16 cellular contexts compared by ENCODE assay signal in the genomic region with DNA sequence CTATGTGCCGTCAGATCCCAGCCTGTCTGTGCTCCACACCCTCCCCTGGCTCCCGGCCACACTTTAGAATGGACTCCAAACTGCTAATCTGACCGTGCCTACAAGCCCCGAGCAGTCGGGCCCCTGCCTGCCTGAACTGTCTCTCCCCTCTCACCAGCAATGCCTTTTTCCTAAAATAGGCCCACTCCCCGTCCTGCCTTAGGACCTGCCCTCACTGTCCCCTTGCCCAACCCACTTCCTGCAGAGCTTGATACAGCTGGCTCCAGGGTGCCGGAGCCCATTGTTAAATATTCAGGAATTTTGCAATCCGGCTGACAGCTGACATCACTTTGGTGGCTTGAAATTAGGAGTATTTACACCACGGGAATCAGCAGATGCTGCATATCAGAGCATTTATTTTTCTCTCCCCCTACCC. TPM values are rescaled to one million over a fixed set of nuclear protein-coding genes. Genes with fewer than 3 reads are reported as not detected.
DNase-seq lines count a peak whose midpoint lies in the region; ATAC-seq and TF ChIP-seq lines count a peak whose summit lies in the region.
"Had no signal": no experiment of that assay in that cellular context is flagged by ENCODE, and none has a peak within 500 bp of the region (broad histone marks: within the 10 kb centered on the region; RNA-seq: fewer than 3 reads in every experiment).

No MANE protein-coding gene starts in this region.

- no peak overlapping the region for H4K8ac ChIP-seq in neuronal stem cell (ENCODE audit: low read depth, low read length)

- no peak overlapping the region for H4K91ac ChIP-seq in neuronal stem cell (ENCODE audit: low read depth, low read length, poor library complexity)

- no peak overlapping the region for H2BK120ac ChIP-seq in neuronal stem cell (ENCODE audit: low read depth, low read length)

- H2AK5ac ChIP-seq in neuronal stem cell (ENCODE audit: low read depth, low read length): peak overlapping the region; percentile 4

- intact Hi-C loops in heart right ventricle (cut with DNase I): loop anchor here in 2 of 10 donors (10.0 kb wide), 1 partner anchor 115 kb away; no protein-coding TSS in a partner anchor

- peak overlapping the region in 9 of 10 donors; percentile 20 to 80 (median 58) for H3K27ac ChIP-seq in heart right ventricle
- peak overlapping the region; percentile 7 for H3K27ac ChIP-seq in neuronal stem cell (replicated peaks; ENCODE audit: low read length)
- H3K27ac ChIP-seq: right lobe of liver, WERI-Rb-1 had no signal

- 44 to 50% methylated on average over 9 of the region's 9 CpGs for WGBS in heart right ventricle, 2 donors
- WGBS in neuronal stem cell (ENCODE audit: extremely low coverage in 2 of 2, insufficient read length in 2 of 2, insufficient replicate concordance in 1 of 2), 2 donors: no CpG with 5 or more reads among the region's 9 CpGs

- H3K4me1 ChIP-seq in heart right ventricle (peaks cover 17 to 91% (median 36%) of the 10 kb centered on the region in 9 donors), neuronal stem cell (ENCODE audit: control insufficient read depth in 2 of 2, insufficient read depth in 1 of 2, low read depth in 1 of 2, low read length in 2 of 2) (peaks cover 28 to 34% of the 10 kb centered on the region in 2 donors)
- H3K4me1 ChIP-seq: right lobe of liver had no signal

- no peak overlapping the region for H3K9ac ChIP-seq in neuronal stem cell (ENCODE audit: low read depth, low read length, poor library complexity)

- DNase-seq in ELF-1 (ENCODE audit: low read depth, low spot score) (peak; percentile 73), cardiac fibroblast (ENCODE audit: low read depth in 2 of 2) (peak; percentile 83 to 87), heart right ventricle (peak in 1 of 2 donors; percentile 35), neuronal stem cell (ENCODE audit: low spot score) (no peak), NCI-H69 (lab: John Stamatoyannopoulos, UW) (no peak), NCI-H2227 (lab: John Stamatoyannopoulos, UW; ENCODE audit: unreplicated experiment) (no peak), OCI-M1 (lab: John Stamatoyannopoulos, UW) (no peak)
- no peak for DNase-seq in activated CD8-positive, alpha-beta memory T cell treated with anti-CD3 and anti-CD28 coated beads, Interleukin-2, amount 50 U/mL, for 48 hours
- DNase-seq: activated naive CD4-positive, alpha-beta T cell treated with anti-CD3 and anti-CD28 coated beads, Interleukin-2, amount 10 ng/mL, durations not matched to agents 7 days and 5 days; CD8-positive, alpha-beta memory T cell; cerebellar nuclear complex; erythroblast; NCI-H2227 treated with DMSO at 0.1 percent for 48 hours; right lobe of liver; stimulated activated naive CD8-positive, alpha-beta T cell treated with anti-CD3 and anti-CD28 coated beads, Interleukin-15, Interleukin-2, amounts not matched to agents 100 U/mL and 50 U/mL, for 24 hours; WERI-Rb-1 had no signal

- no peak overlapping the region for H2AFZ ChIP-seq in neuronal stem cell (ENCODE audit: low read length)

- H3K4me3 ChIP-seq in cardiac fibroblast (replicated peaks in 1 of 2; ENCODE audit: low read depth in 2 of 2, low read length in 2 of 2): no peak overlapping the region
- no peak overlapping the region for H3K4me3 ChIP-seq in heart right ventricle
- H3K4me3 ChIP-seq in neuronal stem cell (ENCODE audit: low read length in 2 of 2): no peak overlapping the region
- H3K4me3 ChIP-seq: right lobe of liver had no signal

- no peak overlapping the region for H2BK12ac ChIP-seq in neuronal stem cell (ENCODE audit: low read length)

- H3K27me3 ChIP-seq in heart right ventricle: peaks cover 0 to 9% (median 0%) of the 10 kb centered on the region in 7 donors
- H3K27me3 ChIP-seq in neuronal stem cell (ENCODE audit: control insufficient read depth in 3 of 3, insufficient read depth in 3 of 3, low read depth in 1 of 3, low read length in 3 of 3): no peaks in the 10 kb centered on the region
- H3K27me3 ChIP-seq: right lobe of liver had no signal

- no peak overlapping the region for H3K23ac ChIP-seq in neuronal stem cell (ENCODE audit: low read depth, low read length, poor library complexity)

- H3K4me2 ChIP-seq in neuronal stem cell (ENCODE audit: insufficient read depth, low read length, poor library complexity, severe bottlenecking): no peak overlapping the region

- H3K79me1 ChIP-seq in neuronal stem cell (ENCODE audit: low read depth, low read length): peaks cover 19% of the 10 kb centered on the region

- H2BK15ac ChIP-seq in neuronal stem cell (ENCODE audit: low read length): peak overlapping the region; percentile 11

- no peak overlapping the region for H3K4ac ChIP-seq in neuronal stem cell (ENCODE audit: low read length)

- H3K36me3 ChIP-seq in heart right ventricle (no peaks in the 10 kb centered on the region), neuronal stem cell (replicated peaks in 1 of 2; ENCODE audit: control insufficient read depth in 2 of 2, insufficient read depth in 2 of 2, low read length in 2 of 2) (peaks cover 10 to 81% of the 10 kb centered on the region in 2 donors)
- H3K36me3 ChIP-seq: right lobe of liver, WERI-Rb-1 had no signal

- peak in 6 of 8 donors; percentile 39 to 71 (median 50) for ATAC-seq in heart right ventricle
- ATAC-seq: stimulated activated naive CD8-positive, alpha-beta T cell treated with anti-CD3 and anti-CD28 coated beads, Interleukin-15, Interleukin-2, amounts not matched to agents 100 U/mL and 50 U/mL, for 24 hours had no signal

- peak overlapping the region; percentile 62 for H2BK5ac ChIP-seq in neuronal stem cell (ENCODE audit: low read length)

- no peak overlapping the region for H3K14ac ChIP-seq in neuronal stem cell (ENCODE audit: low read length)

- peak overlapping the region; percentile 89 for H3K18ac ChIP-seq in neuronal stem cell (ENCODE audit: low read length)

- TF ChIP-seq CTCF in cardiac fibroblast (IDR thresholded peaks at IDR 0.05; ENCODE audit: low read depth, low read length): no peak
- TF ChIP-seq CTCF in heart right ventricle (IDR thresholded peaks at IDR 0.05): no peak

- peaks cover 0 to 10% (median 3%) of the 10 kb centered on the region in 11 donors for H3K9me3 ChIP-seq in heart right ventricle
- peaks cover 3 to 15% of the 10 kb centered on the region in 2 donors for H3K9me3 ChIP-seq in neuronal stem cell (replicated peaks in 1 of 2; ENCODE audit: control insufficient read depth in 2 of 2, insufficient read depth in 1 of 2, low read depth in 1 of 2, low read length in 2 of 2)
- H3K9me3 ChIP-seq: right lobe of liver had no signal

RNA-seq across cellular contexts. Expression of gene MN1, which starts 21.4 kb away (rescaled TPM):
- 1 to 10 TPM; 3.6 to 8.3 (median 6.1) TPM for total RNA-seq in heart right ventricle
- polyA plus RNA-seq in heart right ventricle: 1 to 10 TPM; 2.3 to 3.4 TPM
- polyA plus RNA-seq in neuronal stem cell (2013, experiment 1 of 2): 18.7 TPM
- polyA plus RNA-seq in neuronal stem cell (2013, experiment 2 of 2): 21.3 TPM
- polyA plus RNA-seq: CD8-positive, alpha-beta memory T cell had no signal

Comparison
In these comparisons a context has a peak if more than half of its experiments do, and no peak if none do; other contexts are left out.
1. DNase-seq: peak in ELF-1 (single experiment) and cardiac fibroblast (2 of 2); none in neuronal stem cell (single experiment), NCI-H69 (single experiment), NCI-H2227 (single experiment), OCI-M1 (single experiment) and activated CD8-positive, alpha-beta memory T cell treated with anti-CD3 and anti-CD28 coated beads, Interleukin-2, amount 50 U/mL, for 48 hours (single experiment).